In genomic region chr1:54460346-54460745, GRCh38 we compare ENCODE assay signal across 14 cellular contexts. TPM values are rescaled to one million over a fixed set of nuclear protein-coding genes. Genes with fewer than 3 reads are reported as not detected.
A peak's percentile ranks its signal among the peaks of the same experiment; 100 is the strongest.
DNase-seq lines count a peak whose midpoint lies in the region; ATAC-seq and TF ChIP-seq lines count a peak whose summit lies in the region.
"Had no signal": no experiment of that assay in that cellular context is flagged by ENCODE, and none has a peak within 500 bp of the region (broad histone marks: within the 10 kb centered on the region; RNA-seq: fewer than 3 reads in every experiment).

No MANE protein-coding gene starts in this region.

- peaks cover 4% of the 10 kb centered on the region for H3K36me3 Mint-ChIP-seq in stimulated activated effector memory CD8-positive, alpha-beta T cell treated with anti-CD3 and anti-CD28 coated beads, Interleukin-12 subunit alpha, Interleukin-12 subunit beta, amount 100 ng/mL, for 72 hours

- peak overlapping the region; percentile 85 for H3K27ac ChIP-seq in cardiac muscle cell
- H3K27ac ChIP-seq in effector memory CD4-positive, alpha-beta T cell (ENCODE audit: insufficient read depth, low read length, poor library complexity, severe bottlenecking): peak overlapping the region; percentile 33
- H3K27ac ChIP-seq: heart right ventricle, psoas muscle, testis had no signal

- no peak overlapping the region for H3K4me3 ChIP-seq in cardiac muscle cell
- no peak overlapping the region for H3K4me3 ChIP-seq in effector memory CD4-positive, alpha-beta T cell (ENCODE audit: insufficient read depth, low read depth, low read length, poor library complexity, severe bottlenecking)
- H3K4me3 ChIP-seq: heart right ventricle, psoas muscle, testis had no signal

- no peak for TF ChIP-seq CTCF in cardiac muscle cell (IDR thresholded peaks at IDR 0.05; ENCODE audit: low read depth, low read length)

- H3K27me3 ChIP-seq in cardiac muscle cell: no peaks in the 10 kb centered on the region
- H3K27me3 ChIP-seq in effector memory CD4-positive, alpha-beta T cell (replicated peaks; ENCODE audit: control insufficient read depth, insufficient read depth, low read length, poor library complexity, severe bottlenecking): no peaks in the 10 kb centered on the region
- H3K27me3 ChIP-seq: heart right ventricle, testis had no signal

- no peak overlapping the region for H3K4me3 Mint-ChIP-seq in stimulated activated effector memory CD8-positive, alpha-beta T cell treated with anti-CD3 and anti-CD28 coated beads, Interleukin-12 subunit alpha, Interleukin-12 subunit beta, amount 100 ng/mL, for 72 hours

- no peak for ATAC-seq in Right ventricle myocardium superior (ENCODE audit: poor library complexity)
- ATAC-seq in stimulated activated effector memory CD8-positive, alpha-beta T cell treated with anti-CD3 and anti-CD28 coated beads, Interleukin-12 subunit alpha, Interleukin-12 subunit beta, amount 100 ng/mL, for 72 hours: no peak
- ATAC-seq in GM21576 (IDR thresholded peaks at IDR 0.05; ENCODE audit: unreplicated experiment): no peak
- ATAC-seq: heart right ventricle, psoas muscle, SK-N-SH treated with all-trans-retinoic acid at 6 μM for 48 hours had no signal

- no peaks in the 10 kb centered on the region for H3K36me3 ChIP-seq in cardiac muscle cell
- H3K36me3 ChIP-seq in effector memory CD4-positive, alpha-beta T cell (ENCODE audit: control insufficient read depth, insufficient read depth, low read length): no peaks in the 10 kb centered on the region
- H3K36me3 ChIP-seq: heart right ventricle had no signal

- intact Hi-C loops in Right ventricle myocardium superior (cut with DNase I): no loop called here

- peak overlapping the region; percentile 24 for H3K27ac Mint-ChIP-seq in stimulated activated effector memory CD8-positive, alpha-beta T cell treated with anti-CD3 and anti-CD28 coated beads, Interleukin-12 subunit alpha, Interleukin-12 subunit beta, amount 100 ng/mL, for 72 hours

- no peaks in the 10 kb centered on the region for H3K9me3 ChIP-seq in cardiac muscle cell (ENCODE audit: low read depth)
- no peaks in the 10 kb centered on the region for H3K9me3 ChIP-seq in effector memory CD4-positive, alpha-beta T cell (ENCODE audit: control insufficient read depth, low read length)
- H3K9me3 ChIP-seq: heart right ventricle, psoas muscle, testis had no signal

- no peak for DNase-seq in cardiac muscle cell (ENCODE audit: low read depth in 1 of 2, low spot score in 1 of 2)
- no peak for DNase-seq in Right ventricle myocardium superior
- peak; percentile 41 for DNase-seq in activated CD4-positive, alpha-beta T cell treated with anti-CD3 and anti-CD28 coated beads, Interleukin-2, amount 50 U/mL, for 1 hour
- peak; percentile 32 to 52 (median 46) for DNase-seq in effector memory CD4-positive, alpha-beta T cell
- no peak for DNase-seq in stimulated activated effector memory CD8-positive, alpha-beta T cell treated with anti-CD3 and anti-CD28 coated beads, Interleukin-12 subunit alpha, Interleukin-12 subunit beta, amount 100 ng/mL, for 72 hours (ENCODE audit: low spot score in 2 of 2)
- no peak for DNase-seq in NOMO-1 (lab: John Stamatoyannopoulos, UW; ENCODE audit: unreplicated experiment in 2 of 2)
- DNase-seq in NCI-H2196 treated with DMSO at 0.1 percent for 48 hours (lab: John Stamatoyannopoulos, UW; ENCODE audit: unreplicated experiment): no peak
- DNase-seq: cerebellar nuclear complex, HCEC 1CT, heart right ventricle, testis had no signal

- H3K9me3 Mint-ChIP-seq in stimulated activated effector memory CD8-positive, alpha-beta T cell treated with anti-CD3 and anti-CD28 coated beads, Interleukin-12 subunit alpha, Interleukin-12 subunit beta, amount 100 ng/mL, for 72 hours: no peaks in the 10 kb centered on the region

- peaks cover 58% of the 10 kb centered on the region for H3K4me1 ChIP-seq in cardiac muscle cell (ENCODE audit: low read depth)
- H3K4me1 ChIP-seq in effector memory CD4-positive, alpha-beta T cell (ENCODE audit: control insufficient read depth, insufficient read depth, low read length, poor library complexity, severe bottlenecking): peaks cover 33% of the 10 kb centered on the region
- H3K4me1 ChIP-seq: psoas muscle had no signal

- H3K4me1 Mint-ChIP-seq in stimulated activated effector memory CD8-positive, alpha-beta T cell treated with anti-CD3 and anti-CD28 coated beads, Interleukin-12 subunit alpha, Interleukin-12 subunit beta, amount 100 ng/mL, for 72 hours: peaks cover 71% of the 10 kb centered on the region

RNA-seq across cellular contexts. Expression of gene SSBP3, which starts 54.2 kb away (rescaled TPM):
- total RNA-seq in cardiac muscle cell (81.0 and 90.6 TPM in 2 replicates), Right ventricle myocardium superior (49.1 TPM)
- polyA plus RNA-seq in cardiac muscle cell: 40.2 and 56.0 TPM in 2 replicates

Comparison
In these comparisons a context has a peak if more than half of its experiments do, and no peak if none do; other contexts are left out.
1. DNase-seq: peak in activated CD4-positive, alpha-beta T cell treated with anti-CD3 and anti-CD28 coated beads, Interleukin-2, amount 50 U/mL, for 1 hour (single experiment) and effector memory CD4-positive, alpha-beta T cell (3 of 3); none in cardiac muscle cell (0 of 2), Right ventricle myocardium superior (single experiment), stimulated activated effector memory CD8-positive, alpha-beta T cell treated with anti-CD3 and anti-CD28 coated beads, Interleukin-12 subunit alpha, Interleukin-12 subunit beta, amount 100 ng/mL, for 72 hours (0 of 2), NOMO-1 (0 of 2) and NCI-H2196 treated with DMSO at 0.1 percent for 48 hours (single experiment).